In genomic region chr16:67800252-67801046, GRCh38 we compare ENCODE assay signal across 14 cellular contexts. TPM values are rescaled to one million over a fixed set of nuclear protein-coding genes. Genes with fewer than 3 reads are reported as not detected.
DNase-seq lines count a peak whose midpoint lies in the region; ATAC-seq and TF ChIP-seq lines count a peak whose summit lies in the region.
"Had no signal": no experiment of that assay in that cellular context is flagged by ENCODE, and none has a peak within 500 bp of the region (broad histone marks: within the 10 kb centered on the region; RNA-seq: fewer than 3 reads in every experiment).

No MANE protein-coding gene starts in this region.

- TF ChIP-seq POLR2A in esophagus muscularis mucosa (IDR thresholded peaks at IDR 0.05; ENCODE audit: low read depth) = no peak

- no peak for TF ChIP-seq CTCF in CD4-positive, alpha-beta T cell (IDR thresholded peaks at IDR 0.05)
- TF ChIP-seq CTCF in chondrocyte (IDR thresholded peaks at IDR 0.05) (no peak), neural crest cell (conservative IDR thresholded peaks at IDR 0.05) (no peak), esophagus muscularis mucosa (IDR thresholded peaks at IDR 0.05) (no peak)

- H3K9me3 ChIP-seq in CD4-positive, alpha-beta T cell (ENCODE audit: control insufficient read depth, low read length) = no peaks in the 10 kb centered on the region
- H3K9me3 ChIP-seq in esophagus muscularis mucosa = no peaks in the 10 kb centered on the region
- H3K9me3 ChIP-seq: right lobe of liver had no signal

- H3K36me3 Mint-ChIP-seq in CD4-positive, alpha-beta T cell (ENCODE audit: low read depth) = peaks cover 76% of the 10 kb centered on the region
- H3K36me3 Mint-ChIP-seq in IgD-negative memory B cell (peaks cover 11% of the 10 kb centered on the region), chondrocyte (ENCODE audit: low read depth) (peaks cover 12% of the 10 kb centered on the region), neural crest cell (ENCODE audit: low read depth) (peaks cover 8% of the 10 kb centered on the region)

- H3K4me1 Mint-ChIP-seq in CD4-positive, alpha-beta T cell (ENCODE audit: low read depth) = peaks cover 79% of the 10 kb centered on the region
- peaks cover 34 to 56% (median 42%) of the 10 kb centered on the region in 3 donors for H3K4me1 Mint-ChIP-seq in IgD-negative memory B cell
- peaks cover 18% of the 10 kb centered on the region for H3K4me1 Mint-ChIP-seq in chondrocyte (ENCODE audit: low read depth)
- peaks cover 11% of the 10 kb centered on the region for H3K4me1 Mint-ChIP-seq in neural crest cell

- no peaks in the 10 kb centered on the region for H3K9me3 Mint-ChIP-seq in CD4-positive, alpha-beta T cell
- H3K9me3 Mint-ChIP-seq in IgD-negative memory B cell (no peaks in the 10 kb centered on the region), chondrocyte (ENCODE audit: low read depth) (no peaks in the 10 kb centered on the region), neural crest cell (no peaks in the 10 kb centered on the region)
- H3K9me3 Mint-ChIP-seq: endodermal cell had no signal

- POLR2A ChIA-PET in CD4-positive, alpha-beta T cell (lab: Charles Lee) = interaction anchor here (0.6 to 0.7 kb wide), 2 partner anchors 9 to 205 kb away, joined by 3 read pairs; no protein-coding TSS in a partner anchor

- peaks cover 19 to 54% (median 30%) of the 10 kb centered on the region in 4 donors for H3K4me1 ChIP-seq in esophagus muscularis mucosa

- ATAC-seq in CD4-positive, alpha-beta T cell (ENCODE audit: poor library complexity) = no peak
- ATAC-seq: activated CD4-positive, CD25-positive, alpha-beta regulatory T cell treated with anti-CD3 and anti-CD28 coated beads, Interleukin-2, amount 50 U/mL, for 24 hours had no signal

- no peaks in the 10 kb centered on the region for H3K27me3 ChIP-seq in CD4-positive, alpha-beta T cell (ENCODE audit: control insufficient read depth, insufficient read depth, low read length)
- no peaks in the 10 kb centered on the region for H3K27me3 ChIP-seq in esophagus muscularis mucosa
- H3K27me3 ChIP-seq: right lobe of liver had no signal

- DNase-seq in CD4-positive, alpha-beta T cell = no peak
- DNase-seq in chondrocyte (ENCODE audit: low spot score) (no peak), neural crest cell (ENCODE audit: low read depth, low spot score) (no peak), esophagus muscularis mucosa (ENCODE audit: extremely low spot score) (no peak), hypothalamus (lab: John Stamatoyannopoulos, UW) (no peak), KBM-7 (no peak)
- DNase-seq: EL, endodermal cell, IMR-90, midbrain, NCI-H2107, right lobe of liver had no signal

- WGBS in esophagus muscularis mucosa = 80% methylated on average over 7 of the region's 7 CpGs

- intact Hi-C loops in CD4-positive, alpha-beta T cell (cut with DNase I, micrococcal nuclease) = loop anchor here in 1 of 2 experiments (10.0 kb wide), 1 partner anchor 556 kb away; the partner anchor contains the start of genes FHOD1 and SLC9A5
- intact Hi-C loops in esophagus muscularis mucosa (cut with DNase I) = no loop called here

- no peak overlapping the region for H3K4me3 Mint-ChIP-seq in CD4-positive, alpha-beta T cell
- no peak overlapping the region for H3K4me3 Mint-ChIP-seq in IgD-negative memory B cell
- no peak overlapping the region for H3K4me3 Mint-ChIP-seq in chondrocyte (ENCODE audit: unreplicated experiment)
- H3K4me3 Mint-ChIP-seq in neural crest cell = peak overlapping the region; percentile 18
- H3K4me3 Mint-ChIP-seq: endodermal cell had no signal

- in situ Hi-C loops in KBM-7 (cut with MboI; ENCODE audit: low pct_unique_long_range_greater_than_20kb, low sequenced_read_pairs) = no loop called here

- peak overlapping the region; percentile 60 for H3K27ac Mint-ChIP-seq in CD4-positive, alpha-beta T cell
- H3K27ac Mint-ChIP-seq in IgD-negative memory B cell = peak overlapping the region in 2 of 3 donors; percentile 4 to 85
- H3K27ac Mint-ChIP-seq in chondrocyte (ENCODE audit: unreplicated experiment) = peak overlapping the region; percentile 42
- no peak overlapping the region for H3K27ac Mint-ChIP-seq in neural crest cell (ENCODE audit: unreplicated experiment)
- H3K27ac Mint-ChIP-seq: endodermal cell had no signal

- no peaks in the 10 kb centered on the region for H3K27me3 Mint-ChIP-seq in CD4-positive, alpha-beta T cell
- no peaks in the 10 kb centered on the region for H3K27me3 Mint-ChIP-seq in IgD-negative memory B cell
- H3K27me3 Mint-ChIP-seq in chondrocyte (ENCODE audit: low read depth) = no peaks in the 10 kb centered on the region
- no peaks in the 10 kb centered on the region for H3K27me3 Mint-ChIP-seq in neural crest cell (ENCODE audit: low read depth)

- peaks cover 0 to 73% (median 47%) of the 10 kb centered on the region in 4 donors for H3K36me3 ChIP-seq in esophagus muscularis mucosa

- H3K4me3 ChIP-seq in esophagus muscularis mucosa = no peak overlapping the region
- H3K4me3 ChIP-seq: right lobe of liver had no signal

- H3K27ac ChIP-seq in CD4-positive, alpha-beta T cell (ENCODE audit: low read depth, low read length) = no peak overlapping the region
- H3K27ac ChIP-seq in esophagus muscularis mucosa (replicated peaks in 1 of 4) = no peak overlapping the region
- H3K27ac ChIP-seq: right lobe of liver had no signal

- CTCF ChIA-PET in CD4-positive, alpha-beta T cell (lab: Charles Lee) = interaction anchor here (0.6 to 5.3 kb wide), 3 partner anchors 16 to 128 kb away, joined by 3 to 35 read pairs (median 4); no protein-coding TSS in a partner anchor

- TF ChIP-seq EP300 in esophagus muscularis mucosa (IDR thresholded peaks at IDR 0.05) = no peak

RNA-seq across cellular contexts. Expression of gene RANBP10, which starts 5.9 kb away (rescaled TPM):
- 10 to 100 TPM; 12.0 to 13.6 TPM for total RNA-seq in CD4-positive, alpha-beta T cell
- 10.9 TPM for polyA plus RNA-seq in IgD-negative memory B cell
- total RNA-seq in chondrocyte (13.4 to 16.8 TPM (median 14.4 TPM) in 3 replicates), neural crest cell (21.7 and 22.1 TPM in 2 replicates), esophagus muscularis mucosa (10 to 100 TPM in 2 of 4 donors, 1 to 10 TPM in 2; 5.8 to 12.2 (median 8.6) TPM)

RNA-seq across cellular contexts. Expression of gene TSNAXIP1, which starts 6.2 kb away (rescaled TPM):
- under 1 TPM; 0.52 to 0.61 TPM for total RNA-seq in CD4-positive, alpha-beta T cell
- polyA plus RNA-seq in IgD-negative memory B cell = not detected
- 1.8 to 3.1 TPM (median 2.3 TPM) in 3 replicates for total RNA-seq in chondrocyte
- total RNA-seq in neural crest cell = 6.6 and 7.5 TPM in 2 replicates
- total RNA-seq in esophagus muscularis mucosa = 1 to 10 TPM in 3 of 4 donors, under 1 TPM in 1; 0.83 to 2.2 (median 1.1) TPM

RNA-seq across cellular contexts. Expression of gene THAP11, which starts 41.7 kb away (rescaled TPM):
- 10 to 100 TPM; 31.2 to 32.1 TPM for total RNA-seq in CD4-positive, alpha-beta T cell
- polyA plus RNA-seq in IgD-negative memory B cell = 101 TPM
- 25.3 to 26.3 TPM (median 25.7 TPM) in 3 replicates for total RNA-seq in chondrocyte
- total RNA-seq in neural crest cell = 46.2 and 46.7 TPM in 2 replicates
- total RNA-seq in esophagus muscularis mucosa = 100 to 1,000 TPM in 1 of 4 donors, 10 to 100 TPM in 3; 60.2 to 101 (median 78.3) TPM

RNA-seq across cellular contexts. Expression of gene NUTF2, which starts 46.3 kb away (rescaled TPM):
- 10 to 100 TPM; 24.0 to 25.7 TPM for total RNA-seq in CD4-positive, alpha-beta T cell
- polyA plus RNA-seq in IgD-negative memory B cell = 111 TPM
- total RNA-seq in chondrocyte = 131 to 147 TPM (median 135 TPM) in 3 replicates
- 185 and 191 TPM in 2 replicates for total RNA-seq in neural crest cell
- total RNA-seq in esophagus muscularis mucosa = 100 to 1,000 TPM; 101 to 246 (median 174) TPM

RNA-seq across cellular contexts. Expression of gene CENPT, which starts 47.0 kb away (rescaled TPM):
- 10 to 100 TPM; 77.5 to 84.1 TPM for total RNA-seq in CD4-positive, alpha-beta T cell
- 13.4 TPM for polyA plus RNA-seq in IgD-negative memory B cell
- total RNA-seq in chondrocyte = 50.5 to 58.3 TPM (median 52.8 TPM) in 3 replicates
- total RNA-seq in neural crest cell = 78.2 and 83.5 TPM in 2 replicates
- 10 to 100 TPM; 30.3 to 50.7 (median 33.2) TPM for total RNA-seq in esophagus muscularis mucosa
